ENCODE assay signal across 1 cellular context in genomic region chr1:12040457-12041051, GRCh38.
TF ChIP-seq lines count a peak whose summit lies in the region.

No MANE protein-coding gene starts in this region.

TF ChIP-seq in K562, 482 proteins besides CTCF, POLR2A, EP300 and RAD21 (continued from another document and continues in another):
- TF ChIP-seq BCLAF1 (IDR thresholded peaks at IDR 0.05; ENCODE audit: borderline replicate concordance in 1 of 2, control insufficient read depth in 1 of 2, low read depth in 2 of 2, low read length in 1 of 2), result no peak
- TF ChIP-seq ZNF609 (CRISPR knock-in tag; IDR thresholded peaks at IDR 0.05; ENCODE audit: borderline replicate concordance), result no peak
- no peak for TF ChIP-seq ARNT (IDR thresholded peaks at IDR 0.05)
- no peak for TF ChIP-seq ZNF282 (CRISPR knock-in tag; IDR thresholded peaks at IDR 0.05)
- no peak for TF ChIP-seq BRF2 (IDR thresholded peaks at IDR 0.05; ENCODE audit: borderline replicate concordance, insufficient read depth, insufficient read length)
- no peak for TF ChIP-seq ZNF764 (CRISPR knock-in tag; IDR thresholded peaks at IDR 0.05; ENCODE audit: low read depth)
- no peak for TF ChIP-seq SP2 (IDR thresholded peaks at IDR 0.05; ENCODE audit: extremely low read depth, low read depth, low read length, poor library complexity, severe bottlenecking)
- no peak for TF ChIP-seq PPARD (CRISPR knock-in tag; IDR thresholded peaks at IDR 0.05)
- TF ChIP-seq ZKSCAN3 (CRISPR knock-in tag; IDR thresholded peaks at IDR 0.05), result no peak
- no peak for TF ChIP-seq ZNF143 (CRISPR knock-in tag; IDR thresholded peaks at IDR 0.05)
- TF ChIP-seq RFX5 (IDR thresholded peaks at IDR 0.05; ENCODE audit: low read depth, low read length), result no peak
- TF ChIP-seq HDAC3 (IDR thresholded peaks at IDR 0.05; ENCODE audit: borderline replicate concordance, partially characterized antibody), result no peak
- peak; percentile 77 for TF ChIP-seq ARID1B (IDR thresholded peaks at IDR 0.05)
- TF ChIP-seq TSC22D4 (tag; IDR thresholded peaks at IDR 0.05), result no peak
- TF ChIP-seq MAX (CRISPR knock-in tag; IDR thresholded peaks at IDR 0.05), result no peak
- TF ChIP-seq NR3C1 (CRISPR knock-in tag; IDR thresholded peaks at IDR 0.05), result no peak
- peak; percentile 79 for TF ChIP-seq TEAD4 (IDR thresholded peaks at IDR 0.05; ENCODE audit: low read length)
- no peak for TF ChIP-seq TEAD4 (CRISPR knock-in tag; IDR thresholded peaks at IDR 0.05; ENCODE audit: borderline replicate concordance)
- no peak for TF ChIP-seq TCF7L2 (IDR thresholded peaks at IDR 0.05; ENCODE audit: low read depth, low read length)
- peak in 1 of 2 experiments; percentile 47 for TF ChIP-seq AFF1 (IDR thresholded peaks at IDR 0.05; ENCODE audit: low read depth in 1 of 2, partially characterized antibody in 2 of 2)
- TF ChIP-seq CXXC5 (CRISPR knock-in tag; IDR thresholded peaks at IDR 0.05), result 0 out of 2 replicates have a peak, but pooled peaks have one; percentile 4
- peak; percentile 38 for TF ChIP-seq PHF20 (IDR thresholded peaks at IDR 0.05; ENCODE audit: partially characterized antibody)
- peak; percentile 32; the same call in 1 of the 2 replicates for TF ChIP-seq LEF1 (IDR thresholded peaks at IDR 0.05)
- TF ChIP-seq ZNF408 (CRISPR knock-in tag; IDR thresholded peaks at IDR 0.05; ENCODE audit: low read depth), result no peak
- TF ChIP-seq TFE3 (CRISPR knock-in tag; IDR thresholded peaks at IDR 0.05), result no peak
- TF ChIP-seq TBL1XR1 (IDR thresholded peaks at IDR 0.05; ENCODE audit: low read length in 2 of 2), result peak in 1 of 2 experiments; percentile 79; a peak in 2 of 4 replicates
- no peak for TF ChIP-seq ILF3 (IDR thresholded peaks at IDR 0.05; ENCODE audit: borderline replicate concordance)
- no peak for TF ChIP-seq CEBPB (tag; IDR thresholded peaks at IDR 0.05)
- TF ChIP-seq BRF1 (IDR thresholded peaks at IDR 0.05; ENCODE audit: borderline replicate concordance, extremely low read depth, insufficient read length), result no peak
- 0 out of 2 replicates have a peak, but pooled peaks have one; percentile 42 for TF ChIP-seq ZNF584 (CRISPR knock-in tag; IDR thresholded peaks at IDR 0.05; ENCODE audit: low read depth)
- no peak for TF ChIP-seq CCAR2 (IDR thresholded peaks at IDR 0.05; ENCODE audit: low read depth, low read length)
- TF ChIP-seq CBX1 (IDR thresholded peaks at IDR 0.05; ENCODE audit: low read depth), result peak; percentile 43; the same call in 1 of the 2 replicates
- TF ChIP-seq KDM2B (CRISPR knock-in tag; IDR thresholded peaks at IDR 0.05), result no peak
- TF ChIP-seq TAF9B (IDR thresholded peaks at IDR 0.05; ENCODE audit: partially characterized antibody), result no peak
- no peak for TF ChIP-seq KHSRP (IDR thresholded peaks at IDR 0.05)
- TF ChIP-seq ARID4B (CRISPR knock-in tag; IDR thresholded peaks at IDR 0.05), result 0 out of 2 replicates have a peak, but pooled peaks have one; percentile 41
- no peak for TF ChIP-seq ZNF133 (CRISPR knock-in tag; IDR thresholded peaks at IDR 0.05)
- peak; percentile 81 for TF ChIP-seq CBFA2T2 (conservative IDR thresholded peaks at IDR 0.05)
- peak; percentile 34 for TF ChIP-seq VEZF1 (CRISPR knock-in tag; IDR thresholded peaks at IDR 0.05)
- TF ChIP-seq THAP7 (CRISPR knock-in tag; IDR thresholded peaks at IDR 0.05), result no peak
- TF ChIP-seq KLF16 (IDR thresholded peaks at IDR 0.05), result peak; percentile 68; the same call in 1 of the 2 replicates
